2 cellular contexts compared by ENCODE assay signal in genomic region chr1:157043685-157044084, GRCh38.
TF ChIP-seq lines count a peak whose summit lies in the region.

No MANE protein-coding gene starts in this region.

TF ChIP-seq in GM12878, 131 proteins besides CTCF, POLR2A, EP300 and RAD21 (continued from another document):
- TF ChIP-seq BCL3 (IDR thresholded peaks at IDR 0.05; ENCODE audit: borderline replicate concordance, insufficient read depth, low read depth, low read length, poor library complexity, severe bottlenecking), result no peak
- TF ChIP-seq BCLAF1 (IDR thresholded peaks at IDR 0.05), result no peak
- TF ChIP-seq IRF3 (IDR thresholded peaks at IDR 0.05), result no peak
- no peak for TF ChIP-seq MXI1 (IDR thresholded peaks at IDR 0.05; ENCODE audit: low read depth, low read length)
- no peak for TF ChIP-seq NFYA (IDR thresholded peaks at IDR 0.05; ENCODE audit: borderline replicate concordance, low read depth, low read length)
- no peak for TF ChIP-seq CBX3 (IDR thresholded peaks at IDR 0.05; ENCODE audit: borderline replicate concordance, low read depth)
- no peak for TF ChIP-seq MEF2B (IDR thresholded peaks at IDR 0.05; ENCODE audit: partially characterized antibody, poor library complexity, severe bottlenecking)
- no peak for TF ChIP-seq YBX1 (IDR thresholded peaks at IDR 0.05)
- no peak for TF ChIP-seq NBN (IDR thresholded peaks at IDR 0.05)
- TF ChIP-seq ATF2 (IDR thresholded peaks at IDR 0.05; ENCODE audit: low read length), result no peak
- no peak for TF ChIP-seq ZNF622 (IDR thresholded peaks at IDR 0.05)
- no peak for TF ChIP-seq NKRF (conservative IDR thresholded peaks at IDR 0.05)

TF ChIP-seq in HEK293T, 16 proteins besides CTCF, POLR2A, EP300 and RAD21 (continued from another document):
- no peak for TF ChIP-seq PKNOX1 (IDR thresholded peaks at IDR 0.05)
